1 cellular context compared by ENCODE assay signal in the genomic region with DNA sequence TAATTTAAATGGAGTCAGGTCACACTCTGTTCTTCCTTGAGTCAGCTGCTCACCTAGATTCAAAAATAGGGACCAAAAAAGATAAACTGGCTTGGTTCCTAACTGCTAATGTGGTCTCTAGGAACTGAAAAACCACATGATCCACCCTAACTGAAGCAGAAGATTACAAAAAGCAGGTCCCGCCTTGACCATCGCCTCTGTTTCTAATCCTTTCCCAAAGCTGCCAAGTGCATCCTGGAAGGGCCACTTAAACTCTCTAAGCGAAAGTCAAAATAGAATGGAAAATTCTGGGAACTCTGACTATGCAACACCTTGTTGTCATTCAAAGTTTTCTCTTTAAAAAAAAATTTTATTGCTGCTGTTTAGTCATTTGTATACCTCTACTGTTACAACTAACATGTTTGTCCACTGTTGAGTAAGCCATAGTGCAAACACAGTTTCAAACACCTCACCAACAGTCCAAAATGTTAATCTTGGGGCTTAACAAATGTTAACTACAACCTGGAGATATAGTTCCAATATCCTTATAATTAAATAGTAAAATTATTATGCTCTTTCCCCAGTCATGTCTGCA.
A peak's percentile ranks its signal among the peaks of the same experiment; 100 is the strongest.
TF ChIP-seq lines count a peak whose summit lies in the region.

No MANE protein-coding gene starts in this region.

TF ChIP-seq in K562, 482 proteins besides CTCF, POLR2A, EP300 and RAD21:
- TF ChIP-seq, protein P1, sequence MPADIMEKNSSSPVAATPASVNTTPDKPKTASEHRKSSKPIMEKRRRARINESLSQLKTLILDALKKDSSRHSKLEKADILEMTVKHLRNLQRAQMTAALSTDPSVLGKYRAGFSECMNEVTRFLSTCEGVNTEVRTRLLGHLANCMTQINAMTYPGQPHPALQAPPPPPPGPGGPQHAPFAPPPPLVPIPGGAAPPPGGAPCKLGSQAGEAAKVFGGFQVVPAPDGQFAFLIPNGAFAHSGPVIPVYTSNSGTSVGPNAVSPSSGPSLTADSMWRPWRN (IDR thresholded peaks at IDR 0.05; ENCODE audit: low read depth): no peak
- TF ChIP-seq MYBL2 (IDR thresholded peaks at IDR 0.05; ENCODE audit: low read depth): peak; percentile 50; the same call in 1 of the 2 replicates
- TF ChIP-seq MYBL2 (CRISPR knock-in tag; IDR thresholded peaks at IDR 0.05; ENCODE audit: borderline replicate concordance): no peak
- TF ChIP-seq KLF10 (CRISPR knock-in tag; IDR thresholded peaks at IDR 0.05): no peak
- TF ChIP-seq, protein P2, sequence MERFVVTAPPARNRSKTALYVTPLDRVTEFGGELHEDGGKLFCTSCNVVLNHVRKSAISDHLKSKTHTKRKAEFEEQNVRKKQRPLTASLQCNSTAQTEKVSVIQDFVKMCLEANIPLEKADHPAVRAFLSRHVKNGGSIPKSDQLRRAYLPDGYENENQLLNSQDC (CRISPR knock-in tag; IDR thresholded peaks at IDR 0.05): no peak
TF ChIP-seq in K562: peak in this region for 1.
